27 cellular contexts compared by ENCODE assay signal in genomic region chr5:55391707-55392106, GRCh38.
A peak's percentile ranks its signal among the peaks of the same experiment; 100 is the strongest.
DNase-seq lines count a peak whose midpoint lies in the region; ATAC-seq and TF ChIP-seq lines count a peak whose summit lies in the region.
"Had no signal": no experiment of that assay in that cellular context is flagged by ENCODE, and none has a peak within 500 bp of the region (broad histone marks: within the 10 kb centered on the region; RNA-seq: fewer than 3 reads in every experiment).

No MANE protein-coding gene starts in this region.

- no peak for DNase-seq in activated naive CD8-positive, alpha-beta T cell treated with anti-CD3 and anti-CD28 coated beads, Interleukin-2, amount 50 U/mL, for 24 hours
- no peak for DNase-seq in activated naive CD8-positive, alpha-beta T cell treated with anti-CD3 and anti-CD28 coated beads for 36 hours
- DNase-seq in left lobe of liver (ENCODE audit: low spot score) (no peak), AG08396 (ENCODE audit: low spot score) (no peak), foreskin keratinocyte (no peak)
- DNase-seq in activated T-helper 1 cell treated with anti-CD3 and anti-CD28 coated beads, Interleukin-12 subunit alpha, Interleukin-12 subunit beta, Interleukin-2, Interleukin-4 antibody, amounts not matched to agents 30 ng/mL and 10 ng/mL and 1 ng/mL, durations not matched to agents 14 hours and 24 hours and 36 hours (ENCODE audit: low spot score), result no peak
- DNase-seq in activated naive CD4-positive, alpha-beta T cell treated with anti-CD3 and anti-CD28 coated beads, Interleukin-2, amount 50 U/mL, for 72 hours (ENCODE audit: low spot score in 2 of 2), result no peak
- DNase-seq: 8988T; ACHN; CD4-positive, CD25-positive, alpha-beta regulatory T cell; GM23248; H7; Kasumi-1; MV-4-11; NCI-H1105 treated with DMSO at 0.1 percent for 48 hours; NCI-H146; NCI-H1930; NCI-H2107; NCI-H524; NCI-H748 treated with DMSO at 0.1 percent for 48 hours; NK-92 treated with Interleukin-12 subunit alpha and Interleukin-12 subunit beta, amount 100 ng/mL, for 24 hours; PC-3; Right ventricle myocardium superior; RPMI8226 had no signal

- no peak overlapping the region for H3K4me3 Mint-ChIP-seq in activated naive CD8-positive, alpha-beta T cell treated with anti-CD3 and anti-CD28 coated beads, Interleukin-2, amount 50 U/mL, for 24 hours
- no peak overlapping the region for H3K4me3 Mint-ChIP-seq in activated naive CD8-positive, alpha-beta T cell treated with anti-CD3 and anti-CD28 coated beads for 36 hours
- no peak overlapping the region for H3K4me3 Mint-ChIP-seq in activated T-helper 1 cell treated with anti-CD3 and anti-CD28 coated beads, Interleukin-12 subunit alpha, Interleukin-12 subunit beta, Interleukin-2, Interleukin-4 antibody, amounts not matched to agents 30 ng/mL and 10 ng/mL and 1 ng/mL, durations not matched to agents 14 hours and 24 hours and 36 hours
- H3K4me3 Mint-ChIP-seq: CD4-positive, CD25-positive, alpha-beta regulatory T cell had no signal

- H3K9me3 Mint-ChIP-seq in activated naive CD8-positive, alpha-beta T cell treated with anti-CD3 and anti-CD28 coated beads, Interleukin-2, amount 50 U/mL, for 24 hours, result peaks cover 3% of the 10 kb centered on the region
- peaks cover 3% of the 10 kb centered on the region for H3K9me3 Mint-ChIP-seq in activated naive CD8-positive, alpha-beta T cell treated with anti-CD3 and anti-CD28 coated beads for 36 hours
- peaks cover 14% of the 10 kb centered on the region for H3K9me3 Mint-ChIP-seq in activated T-helper 1 cell treated with anti-CD3 and anti-CD28 coated beads, Interleukin-12 subunit alpha, Interleukin-12 subunit beta, Interleukin-2, Interleukin-4 antibody, amounts not matched to agents 30 ng/mL and 10 ng/mL and 1 ng/mL, durations not matched to agents 14 hours and 24 hours and 36 hours
- no peaks in the 10 kb centered on the region for H3K9me3 Mint-ChIP-seq in activated naive CD4-positive, alpha-beta T cell treated with anti-CD3 and anti-CD28 coated beads, Interleukin-2, amount 50 U/mL, for 72 hours

- no peak for TF ChIP-seq CTCF in foreskin keratinocyte (conservative IDR thresholded peaks at IDR 0.05)

- H3K4me1 Mint-ChIP-seq in activated naive CD8-positive, alpha-beta T cell treated with anti-CD3 and anti-CD28 coated beads, Interleukin-2, amount 50 U/mL, for 24 hours, result no peaks in the 10 kb centered on the region
- no peaks in the 10 kb centered on the region for H3K4me1 Mint-ChIP-seq in activated naive CD8-positive, alpha-beta T cell treated with anti-CD3 and anti-CD28 coated beads for 36 hours
- no peaks in the 10 kb centered on the region for H3K4me1 Mint-ChIP-seq in activated T-helper 1 cell treated with anti-CD3 and anti-CD28 coated beads, Interleukin-12 subunit alpha, Interleukin-12 subunit beta, Interleukin-2, Interleukin-4 antibody, amounts not matched to agents 30 ng/mL and 10 ng/mL and 1 ng/mL, durations not matched to agents 14 hours and 24 hours and 36 hours (ENCODE audit: low read depth)

- H3K36me3 ChIP-seq in muscle layer of duodenum (ENCODE audit: control insufficient read depth in 1 of 2, insufficient read depth in 2 of 2, low read length in 2 of 2), result peaks cover 15 to 32% of the 10 kb centered on the region in 2 donors

- intact Hi-C loops in activated T-helper 1 cell treated with anti-CD3 and anti-CD28 coated beads, Interleukin-12 subunit alpha, Interleukin-12 subunit beta, Interleukin-2, Interleukin-4 antibody, amounts not matched to agents 30 ng/mL and 10 ng/mL and 1 ng/mL, durations not matched to agents 14 hours and 24 hours and 36 hours (cut with micrococcal nuclease), result no loop called here

- no peak for ATAC-seq in activated naive CD8-positive, alpha-beta T cell treated with anti-CD3 and anti-CD28 coated beads, Interleukin-2, amount 50 U/mL, for 24 hours
- ATAC-seq in left lobe of liver (peak; percentile 60), foreskin keratinocyte (no peak)
- no peak for ATAC-seq in activated naive CD4-positive, alpha-beta T cell treated with anti-CD3 and anti-CD28 coated beads, Interleukin-2, amount 50 U/mL, for 72 hours
- ATAC-seq: K562, PC-3 had no signal

- H3K27me3 ChIP-seq in muscle layer of duodenum (ENCODE audit: low read depth, low read length), result no peaks in the 10 kb centered on the region
- H3K27me3 ChIP-seq in foreskin keratinocyte, result no peaks in the 10 kb centered on the region
- H3K27me3 ChIP-seq: SJSA1 had no signal

- no peaks in the 10 kb centered on the region for H3K4me1 ChIP-seq in muscle layer of duodenum (ENCODE audit: control insufficient read depth in 1 of 2, insufficient read depth in 2 of 2, low read length in 2 of 2)
- no peaks in the 10 kb centered on the region for H3K4me1 ChIP-seq in foreskin keratinocyte
- H3K4me1 ChIP-seq: SJSA1 had no signal

- H3K27ac ChIP-seq in muscle layer of duodenum (ENCODE audit: low read length), result peak overlapping the region; percentile 32
- H3K27ac ChIP-seq in foreskin keratinocyte, result no peak overlapping the region
- H3K27ac ChIP-seq: GM23248, SJSA1 had no signal

- no peaks in the 10 kb centered on the region for H3K27me3 Mint-ChIP-seq in activated naive CD8-positive, alpha-beta T cell treated with anti-CD3 and anti-CD28 coated beads, Interleukin-2, amount 50 U/mL, for 24 hours
- no peaks in the 10 kb centered on the region for H3K27me3 Mint-ChIP-seq in activated naive CD8-positive, alpha-beta T cell treated with anti-CD3 and anti-CD28 coated beads for 36 hours
- H3K27me3 Mint-ChIP-seq in activated T-helper 1 cell treated with anti-CD3 and anti-CD28 coated beads, Interleukin-12 subunit alpha, Interleukin-12 subunit beta, Interleukin-2, Interleukin-4 antibody, amounts not matched to agents 30 ng/mL and 10 ng/mL and 1 ng/mL, durations not matched to agents 14 hours and 24 hours and 36 hours (ENCODE audit: insufficient read depth), result no peaks in the 10 kb centered on the region
- H3K27me3 Mint-ChIP-seq: CD4-positive, CD25-positive, alpha-beta regulatory T cell had no signal

- H3K27ac Mint-ChIP-seq in activated naive CD8-positive, alpha-beta T cell treated with anti-CD3 and anti-CD28 coated beads, Interleukin-2, amount 50 U/mL, for 24 hours, result peak overlapping the region; percentile 47
- H3K27ac Mint-ChIP-seq in activated naive CD8-positive, alpha-beta T cell treated with anti-CD3 and anti-CD28 coated beads for 36 hours, result no peak overlapping the region
- no peak overlapping the region for H3K27ac Mint-ChIP-seq in activated T-helper 1 cell treated with anti-CD3 and anti-CD28 coated beads, Interleukin-12 subunit alpha, Interleukin-12 subunit beta, Interleukin-2, Interleukin-4 antibody, amounts not matched to agents 30 ng/mL and 10 ng/mL and 1 ng/mL, durations not matched to agents 14 hours and 24 hours and 36 hours
- H3K27ac Mint-ChIP-seq in activated naive CD4-positive, alpha-beta T cell treated with anti-CD3 and anti-CD28 coated beads, Interleukin-2, amount 50 U/mL, for 72 hours, result no peak overlapping the region

- peaks cover 68% of the 10 kb centered on the region for H3K36me3 Mint-ChIP-seq in activated naive CD8-positive, alpha-beta T cell treated with anti-CD3 and anti-CD28 coated beads, Interleukin-2, amount 50 U/mL, for 24 hours (ENCODE audit: low read depth)
- H3K36me3 Mint-ChIP-seq in activated naive CD8-positive, alpha-beta T cell treated with anti-CD3 and anti-CD28 coated beads for 36 hours, result peaks cover 52% of the 10 kb centered on the region
- peaks cover 44% of the 10 kb centered on the region for H3K36me3 Mint-ChIP-seq in activated T-helper 1 cell treated with anti-CD3 and anti-CD28 coated beads, Interleukin-12 subunit alpha, Interleukin-12 subunit beta, Interleukin-2, Interleukin-4 antibody, amounts not matched to agents 30 ng/mL and 10 ng/mL and 1 ng/mL, durations not matched to agents 14 hours and 24 hours and 36 hours (ENCODE audit: low read depth)
- H3K36me3 Mint-ChIP-seq in activated naive CD4-positive, alpha-beta T cell treated with anti-CD3 and anti-CD28 coated beads, Interleukin-2, amount 50 U/mL, for 72 hours, result peaks cover 25 to 51% of the 10 kb centered on the region in 2 donors

- H3K9me3 ChIP-seq in muscle layer of duodenum (ENCODE audit: control insufficient read depth in 1 of 2, low read length in 2 of 2), result peaks cover 0 to 4% of the 10 kb centered on the region in 2 donors
- H3K9me3 ChIP-seq: SJSA1 had no signal

- no peak overlapping the region for H3K4me3 ChIP-seq in muscle layer of duodenum (ENCODE audit: low read depth in 1 of 2, low read length in 2 of 2)
- H3K4me3 ChIP-seq: GM23248, K562, SJSA1 had no signal
